In the genomic region with DNA sequence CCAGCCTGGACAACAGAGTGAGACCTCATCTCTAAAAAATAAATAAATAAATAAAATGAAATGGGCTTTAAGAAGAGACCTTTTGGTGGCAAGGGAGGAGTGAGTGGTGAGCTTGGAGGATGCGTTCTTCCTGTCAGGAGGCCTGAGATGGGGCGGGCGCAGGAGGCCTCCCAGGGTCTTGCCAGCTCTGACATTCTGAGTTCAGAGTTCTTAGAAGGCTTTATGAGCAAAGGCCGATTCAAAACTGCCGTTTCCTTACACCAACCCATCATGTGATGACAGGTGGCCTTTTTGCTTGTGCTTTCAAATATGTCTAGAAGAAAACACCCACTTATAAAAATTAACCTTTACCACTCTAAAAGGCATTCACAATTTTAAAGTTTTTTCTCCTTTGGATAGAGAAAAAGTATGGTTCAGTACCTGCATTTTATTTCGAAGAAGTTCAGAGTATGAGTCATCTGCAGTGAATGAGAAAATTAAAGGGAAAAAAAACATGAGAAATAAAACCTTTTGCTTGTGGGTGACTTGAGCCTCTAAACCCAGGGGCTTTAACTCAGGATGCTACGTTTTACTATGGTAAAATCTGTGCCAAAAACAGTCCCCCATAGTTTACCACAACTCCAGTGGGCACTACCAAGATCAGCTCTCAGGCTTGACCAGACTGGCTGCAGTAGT, we compare ENCODE assay signal across 17 cellular contexts.
DNase-seq lines count a peak whose midpoint lies in the region; ATAC-seq and TF ChIP-seq lines count a peak whose summit lies in the region.
"Had no signal": no experiment of that assay in that cellular context is flagged by ENCODE, and none has a peak within 500 bp of the region (broad histone marks: within the 10 kb centered on the region; RNA-seq: fewer than 3 reads in every experiment).

No MANE protein-coding gene starts in this region.

- H3K4me2 ChIP-seq in PC-9, result no peak overlapping the region

- no peaks in the 10 kb centered on the region for H3K27me3 ChIP-seq in PC-9 (ENCODE audit: insufficient read depth, low read depth)
- no peaks in the 10 kb centered on the region for H3K27me3 ChIP-seq in right atrium auricular region

- H3K27ac ChIP-seq in PC-9 (no peak overlapping the region), right atrium auricular region (no peak overlapping the region)
- H3K27ac ChIP-seq: lower lobe of right lung had no signal

- H3K36me3 ChIP-seq in PC-9 (ENCODE audit: low read depth) (peaks cover 26% of the 10 kb centered on the region; the same call in 1 of the 2 replicates), right atrium auricular region (peaks cover 36% of the 10 kb centered on the region)

- H3K36me3 Mint-ChIP-seq in activated naive CD8-positive, alpha-beta T cell treated with anti-CD3 and anti-CD28 coated beads, Interleukin-2, amount 10 ng/mL, durations not matched to agents 7 days and 5 days, result peaks cover 6% of the 10 kb centered on the region
- H3K36me3 Mint-ChIP-seq in osteocyte (ENCODE audit: unreplicated experiment), result peaks cover 28% of the 10 kb centered on the region
- H3K36me3 Mint-ChIP-seq: CD4-positive, alpha-beta memory T cell; natural killer cell had no signal

- ATAC-seq in activated naive CD8-positive, alpha-beta T cell treated with anti-CD3 and anti-CD28 coated beads, Interleukin-2, amount 10 ng/mL, durations not matched to agents 7 days and 5 days (ENCODE audit: low read depth), result peak; percentile 87
- ATAC-seq in GM21619 (IDR thresholded peaks at IDR 0.05; ENCODE audit: unreplicated experiment), result no peak
- ATAC-seq: lower lobe of right lung, natural killer cell had no signal

- TSS peak; percentile 0 for BruUV-seq in PC-9 (replicated peaks; lab: Mats Ljungman, UMichigan)

- CTCF ChIA-PET in PC-9 (lab: Charles Lee), result no interaction called here

- peak overlapping the region; percentile 41 for H3K4me3 Mint-ChIP-seq in activated naive CD8-positive, alpha-beta T cell treated with anti-CD3 and anti-CD28 coated beads, Interleukin-2, amount 10 ng/mL, durations not matched to agents 7 days and 5 days
- H3K4me3 Mint-ChIP-seq in osteocyte (ENCODE audit: unreplicated experiment), result no peak overlapping the region
- H3K4me3 Mint-ChIP-seq: natural killer cell had no signal

- H4K20me1 ChIP-seq in PC-9 (ENCODE audit: insufficient read depth), result no peaks in the 10 kb centered on the region; the same call in 1 of the 2 replicates

- H3F3A ChIP-seq in PC-9 (ENCODE audit: insufficient read depth, low read depth), result 0 out of 2 replicates have a peak, but pooled peaks cover 4% of the 10 kb centered on the region

- no peaks in the 10 kb centered on the region for H3K4me1 ChIP-seq in PC-9 (replicated peaks; ENCODE audit: insufficient read depth)
- peaks cover 0 to 19% of the 10 kb centered on the region in 2 donors for H3K4me1 ChIP-seq in right atrium auricular region
- H3K4me1 ChIP-seq: lower lobe of right lung had no signal

- H3K27ac Mint-ChIP-seq in activated naive CD8-positive, alpha-beta T cell treated with anti-CD3 and anti-CD28 coated beads, Interleukin-2, amount 10 ng/mL, durations not matched to agents 7 days and 5 days, result peak overlapping the region; percentile 75
- H3K27ac Mint-ChIP-seq in osteocyte (ENCODE audit: unreplicated experiment), result peak overlapping the region; percentile 85
- H3K27ac Mint-ChIP-seq: natural killer cell had no signal

- H3K4me3 ChIP-seq in PC-9 (no peak overlapping the region), right atrium auricular region (no peak overlapping the region)
- H3K4me3 ChIP-seq: lower lobe of right lung had no signal

- no peak for TF ChIP-seq CTCF in PC-9 (conservative IDR thresholded peaks at IDR 0.05)
- no peak for TF ChIP-seq CTCF in osteocyte (IDR thresholded peaks at IDR 0.05)
- no peak for TF ChIP-seq CTCF in right atrium auricular region (IDR thresholded peaks at IDR 0.05)

- POLR2A ChIA-PET in PC-9 (lab: Charles Lee; ENCODE audit: unreplicated experiment), result interaction anchor here (0.5 to 0.7 kb wide), 3 partner anchors 57 to 176 kb away, joined by 5 to 9 read pairs (median 6); no protein-coding TSS in a partner anchor
- POLR2A ChIA-PET in activated naive CD8-positive, alpha-beta T cell treated with anti-CD3 and anti-CD28 coated beads, Interleukin-2, amount 10 ng/mL, durations not matched to agents 7 days and 5 days (lab: Charles Lee), result interaction anchor here (0.6 to 3.0 kb wide), 5 partner anchors 10 to 169 kb away, joined by 4 to 14 read pairs (median 4); no protein-coding TSS in a partner anchor

- intact Hi-C loops in PC-9 (cut with micrococcal nuclease; ENCODE audit: unreplicated experiment), result no loop called here

- H3K79me2 ChIP-seq in PC-9 (ENCODE audit: low read depth), result no peaks in the 10 kb centered on the region

- H3K27me3 Mint-ChIP-seq in activated naive CD8-positive, alpha-beta T cell treated with anti-CD3 and anti-CD28 coated beads, Interleukin-2, amount 10 ng/mL, durations not matched to agents 7 days and 5 days, result no peaks in the 10 kb centered on the region
- H3K27me3 Mint-ChIP-seq in osteocyte (ENCODE audit: unreplicated experiment), result no peaks in the 10 kb centered on the region
- H3K27me3 Mint-ChIP-seq: CD4-positive, alpha-beta memory T cell had no signal

- peaks cover 34% of the 10 kb centered on the region for H3K4me1 Mint-ChIP-seq in activated naive CD8-positive, alpha-beta T cell treated with anti-CD3 and anti-CD28 coated beads, Interleukin-2, amount 10 ng/mL, durations not matched to agents 7 days and 5 days
- H3K4me1 Mint-ChIP-seq in osteocyte (ENCODE audit: unreplicated experiment), result peaks cover 79% of the 10 kb centered on the region
- H3K4me1 Mint-ChIP-seq: natural killer cell had no signal

- peak; percentile 24 for DNase-seq in activated CD8-positive, alpha-beta memory T cell treated with anti-CD3 and anti-CD28 coated beads, Interleukin-2, amount 50 U/mL, for 4 hours
- DNase-seq in activated CD8-positive, alpha-beta memory T cell treated with anti-CD3 and anti-CD28 coated beads, Interleukin-2, amount 50 U/mL, for 48 hours, result no peak
- DNase-seq in PC-9 (no peak), osteocyte (ENCODE audit: extremely low spot score, unreplicated experiment) (no peak), DMS153 treated with DMSO at 0.1 percent for 48 hours (lab: John Stamatoyannopoulos, UW; ENCODE audit: unreplicated experiment) (no peak), right atrium auricular region (ENCODE audit: low spot score) (no peak)
- DNase-seq in activated naive CD8-positive, alpha-beta T cell treated with anti-CD3 and anti-CD28 coated beads, Interleukin-2, amount 10 ng/mL, durations not matched to agents 7 days and 5 days, result peak; percentile 53
- DNase-seq: caudate nucleus; CD4-positive, alpha-beta memory T cell; effector CD8-positive, alpha-beta T cell; lower lobe of right lung; natural killer cell; NCI-H1417 treated with DMSO at 0.1 percent for 48 hours; NCI-H69; small intestine; T-helper 9 cell had no signal

- H2AFZ ChIP-seq in PC-9, result no peak overlapping the region

- no peaks in the 10 kb centered on the region for H3K9me3 Mint-ChIP-seq in activated naive CD8-positive, alpha-beta T cell treated with anti-CD3 and anti-CD28 coated beads, Interleukin-2, amount 10 ng/mL, durations not matched to agents 7 days and 5 days
- no peaks in the 10 kb centered on the region for H3K9me3 Mint-ChIP-seq in osteocyte (ENCODE audit: unreplicated experiment)
- H3K9me3 Mint-ChIP-seq: CD4-positive, alpha-beta memory T cell; natural killer cell had no signal

- no peaks in the 10 kb centered on the region for H3K9me3 ChIP-seq in PC-9 (ENCODE audit: insufficient read depth, low read depth)
- no peaks in the 10 kb centered on the region for H3K9me3 ChIP-seq in right atrium auricular region
- H3K9me3 ChIP-seq: lower lobe of right lung had no signal

- H3K9me2 ChIP-seq in PC-9 (ENCODE audit: insufficient read depth), result no peaks in the 10 kb centered on the region

Comparison
In these comparisons a context has a peak if more than half of its experiments do, and no peak if none do; other contexts are left out.
1. DNase-seq: peak in activated CD8-positive, alpha-beta memory T cell treated with anti-CD3 and anti-CD28 coated beads, Interleukin-2, amount 50 U/mL, for 4 hours (single experiment) and activated naive CD8-positive, alpha-beta T cell treated with anti-CD3 and anti-CD28 coated beads, Interleukin-2, amount 10 ng/mL, durations not matched to agents 7 days and 5 days (single experiment); none in activated CD8-positive, alpha-beta memory T cell treated with anti-CD3 and anti-CD28 coated beads, Interleukin-2, amount 50 U/mL, for 48 hours (single experiment), PC-9 (0 of 2), osteocyte (single experiment), DMS153 treated with DMSO at 0.1 percent for 48 hours (single experiment) and right atrium auricular region (single experiment).